ENCODE assay signal across 9 cellular contexts in genomic region chr10:123139521-123140163, GRCh38. TPM values are rescaled to one million over a fixed set of nuclear protein-coding genes. Genes with fewer than 3 reads are reported as not detected.
A peak's percentile ranks its signal among the peaks of the same experiment; 100 is the strongest.
DNase-seq lines count a peak whose midpoint lies in the region; ATAC-seq, FAIRE-seq and TF ChIP-seq lines count a peak whose summit lies in the region.
"Had no signal": no experiment of that assay in that cellular context is flagged by ENCODE, and none has a peak within 500 bp of the region (broad histone marks: within the 10 kb centered on the region; RNA-seq: fewer than 3 reads in every experiment).

No MANE protein-coding gene starts in this region.

- SMC1A ChIA-PET in GM12878 (lab: Charles Lee; ENCODE audit: uncharacterized antibody, unreplicated experiment), result interaction anchor here (0.7 to 1.9 kb wide), 4 partner anchors 96 to 418 kb away, joined by 3 to 10 read pairs (median 4); no protein-coding TSS in a partner anchor

- no peak overlapping the region; the same call in 1 of the 2 replicates for H3K27ac ChIP-seq in GM12878 (ENCODE audit: control insufficient read depth, insufficient read depth)
- H3K27ac ChIP-seq in tibial nerve, result no peak overlapping the region

- peak; percentile 54 for FAIRE-seq in GM12878 (lab: Jason Lieb, UNC)

- H3K79me2 ChIP-seq in GM12878 (ENCODE audit: control insufficient read depth, insufficient read depth, low read length), result peaks cover 31% of the 10 kb centered on the region

- ATAC-seq in GM12878, result peak; percentile 6; the same call in 1 of the 3 replicates
- no peak for ATAC-seq in natural killer cell

- intact Hi-C loops in GM12878 (cut with micrococcal nuclease; ENCODE audit: unreplicated experiment), result no loop called here
- intact Hi-C loops in natural killer cell (cut with micrococcal nuclease), result loop anchor here (10.0 kb wide), 1 partner anchor 825 kb away; no protein-coding TSS in a partner anchor

- no peak overlapping the region for H3K27ac Mint-ChIP-seq in natural killer cell

- peak overlapping the region; percentile 29 for H3K4me3 Mint-ChIP-seq in natural killer cell

- peaks cover 9 to 12% of the 10 kb centered on the region in 2 donors for H3K4me1 Mint-ChIP-seq in natural killer cell

- TF ChIP-seq CTCF in GM12878 (IDR thresholded peaks at IDR 0.05 in 2 of 3, conservative IDR thresholded peaks at IDR 0.05 in 1 of 3; ENCODE audit: control insufficient read depth in 2 of 3, extremely low read depth in 1 of 3, insufficient read depth in 1 of 3, low read depth in 3 of 3, low read length in 3 of 3), result no peak
- TF ChIP-seq CTCF in natural killer cell (IDR thresholded peaks at IDR 0.05), result no peak
- no peak for TF ChIP-seq CTCF in tibial nerve (IDR thresholded peaks at IDR 0.05)

- no peaks in the 10 kb centered on the region for H3K9me3 Mint-ChIP-seq in natural killer cell

- H3K9ac ChIP-seq in GM12878 (ENCODE audit: control insufficient read depth, insufficient read depth, low read length), result peak overlapping the region; percentile 41

- peak overlapping the region; percentile 95 for H3K4me2 ChIP-seq in GM12878 (ENCODE audit: control insufficient read depth, insufficient read depth)

- H3K9me3 ChIP-seq in GM12878 (replicated peaks; ENCODE audit: control insufficient read depth, insufficient read depth, low read length) (no peaks in the 10 kb centered on the region; the same call in 1 of the 3 replicates), tibial nerve (no peaks in the 10 kb centered on the region)

- CTCF ChIA-PET in GM12878 (lab: Yijun Ruan, JAX), result interaction anchor here (0.6 to 3.4 kb wide), 7 partner anchors 14 to 423 kb away, joined by 3 to 16 read pairs (median 4); partner anchors contain the start of gene BUB3

- 32% methylated on average over 32 of the region's 32 CpGs for WGBS in GM12878 (ENCODE audit: insufficient coverage, insufficient replicate concordance, low lambda C conversion rate, missing lambda C conversion rate)
- 5 to 6% methylated on average over 32 of the region's 32 CpGs for WGBS in tibial nerve, 2 donors

- RAD21 ChIA-PET in GM12878 (lab: Charles Lee; ENCODE audit: unreplicated experiment), result interaction anchor here (0.6 to 1.5 kb wide), 3 partner anchors 214 to 419 kb away, joined by 4 to 7 read pairs (median 5); no protein-coding TSS in a partner anchor

- no peak overlapping the region for H2AFZ ChIP-seq in GM12878 (ENCODE audit: control insufficient read depth, low read depth, low read length)

- no peaks in the 10 kb centered on the region for H3K36me3 ChIP-seq in GM12878 (ENCODE audit: control insufficient read depth in 2 of 2, insufficient read depth in 2 of 2, low read length in 1 of 2)
- no peaks in the 10 kb centered on the region for H3K36me3 ChIP-seq in tibial nerve

- H3K4me3 ChIP-seq in GM12878 (peak overlapping the region; percentile 61), tibial nerve (no peak overlapping the region)

- H3K27me3 Mint-ChIP-seq in natural killer cell (ENCODE audit: low read depth in 2 of 2), result peaks cover 66 to 75% of the 10 kb centered on the region in 2 donors

- no TSS peak for BruUV-seq in GM12878 (replicated peaks; lab: Mats Ljungman, UMichigan)

- in situ Hi-C loops in GM12878 (cut with MboI), result no loop called here

- H3K27me3 ChIP-seq in GM12878 (replicated peaks in 1 of 2; ENCODE audit: control insufficient read depth in 2 of 2, insufficient read depth in 2 of 2, low read length in 1 of 2), result peaks cover 20 to 21% of the 10 kb centered on the region in 2 experiments; a peak in 3 of 4 replicates
- peaks cover 8 to 99% of the 10 kb centered on the region in 2 donors for H3K27me3 ChIP-seq in tibial nerve

- TF ChIP-seq EP300 in GM12878 (IDR thresholded peaks at IDR 0.05; ENCODE audit: borderline replicate concordance in 1 of 2, control insufficient read depth in 1 of 2, low read depth in 2 of 2, low read length in 2 of 2) (no peak), tibial nerve (IDR thresholded peaks at IDR 0.05) (no peak)

- no peak for TF ChIP-seq RAD21 in GM12878 (IDR thresholded peaks at IDR 0.05; ENCODE audit: insufficient read depth, low read depth, low read length)

- DNase-seq in ELF-1 (ENCODE audit: low read depth, low spot score) (peak; percentile 83), LoVo (ENCODE audit: low spot score) (peak; percentile 79), GM12878 (ENCODE audit: low read depth, low spot score) (no peak), natural killer cell (no peak), D341Med (ENCODE audit: low spot score) (no peak), inferior parietal cortex (ENCODE audit: extremely low spot score) (no peak), tibial nerve (ENCODE audit: low spot score in 2 of 2) (no peak)
- DNase-seq in activated effector memory CD4-positive, alpha-beta T cell treated with Interleukin-2 at 50 U/mL for 16 hours, result no peak
- DNase-seq: NCI-H524 treated with DMSO at 0.1 percent for 48 hours had no signal

- POLR2A ChIA-PET in GM12878 (lab: Charles Lee), result no interaction called here

- H3K36me3 Mint-ChIP-seq in natural killer cell, result no peaks in the 10 kb centered on the region

- H4K20me1 ChIP-seq in GM12878 (ENCODE audit: control insufficient read depth, insufficient read depth), result no peaks in the 10 kb centered on the region

- TF ChIP-seq POLR2A in GM12878 (IDR thresholded peaks at IDR 0.05; ENCODE audit: low read depth, low read length), result 0 out of 2 replicates have a peak, but pooled peaks have one; percentile 23
- TF ChIP-seq POLR2A in tibial nerve (IDR thresholded peaks at IDR 0.05), result no peak

- H3K4me1 ChIP-seq in GM12878 (ENCODE audit: control insufficient read depth, insufficient read depth, low read length) (peaks cover 4% of the 10 kb centered on the region; the same call in 1 of the 2 replicates), tibial nerve (peaks cover 0 to 76% (median 39%) of the 10 kb centered on the region in 4 donors)

TF ChIP-seq in GM12878, 131 proteins besides CTCF, POLR2A, EP300 and RAD21 (continues in another document):
- TF ChIP-seq MYB (IDR thresholded peaks at IDR 0.05; ENCODE audit: borderline replicate concordance, low read depth, low read length), result no peak
- TF ChIP-seq SRF (IDR thresholded peaks at IDR 0.05; ENCODE audit: low read depth in 2 of 2, low read length in 2 of 2), result no peak

RNA-seq across cellular contexts. Expression of gene HMX3, which starts 3.9 kb away (rescaled TPM):
- total RNA-seq in GM12878 (2013; cell fraction: nucleolus; rRNA removed), result 8.9 and 12.1 TPM in 2 replicates
- total RNA-seq in GM12878 (2014; rRNA removed), result 29.6 and 32.8 TPM in 2 replicates
- total RNA-seq in GM12878 (2014; rRNA removed; fragmentation: Illumina TruSeq; extraction: Trizol), result 3.5 and 4.8 TPM in 2 replicates
- total RNA-seq in GM12878 (2021), result 54.6 and 60.5 TPM in 2 replicates
- 2.1 TPM for polyA plus RNA-seq in GM12878 (2011; ENCODE audit: low read depth)
- polyA plus RNA-seq in GM12878 (2011; rRNA removed), result 0.19 and 0.65 TPM in 2 replicates
- 1.3 and 2.9 TPM in 2 replicates for polyA plus RNA-seq in GM12878 (2011; cell fraction: cytosol; rRNA removed)
- polyA plus RNA-seq in GM12878 (2011; cell fraction: nucleus; rRNA removed), result 1.4 and 3.6 TPM in 2 replicates
- polyA plus RNA-seq in GM12878 (2012), result 8.8 and 9.0 TPM in 2 replicates
- 0.27 and 0.63 TPM in 2 replicates for polyA plus RNA-seq in GM12878 (2014; fragmentation: Illumina TruSeq; extraction: Trizol)
- not detected for polyA plus RNA-seq in GM12878 (2014; fragmentation: Nextera tagmentation; extraction: Ambion mirVana)
- 34.3 and 38.6 TPM in 2 replicates for polyA plus RNA-seq in GM12878 (2014; rRNA removed)
- polyA plus RNA-seq in GM12878 (2016; fragmentation: Nextera tagmentation; extraction: Ambion mirVana), result 10 to 100 TPM; 14.0 to 16.6 TPM
- polyA minus RNA-seq in GM12878 (2011; rRNA and poly(A)+ RNA removed), result 0.29 and 1.0 TPM in 2 replicates
- polyA minus RNA-seq in GM12878 (2011; cell fraction: cytosol; rRNA and poly(A)+ RNA removed), result 3.2 and 4.4 TPM in 2 replicates
- 1.3 and 1.7 TPM in 2 replicates for polyA minus RNA-seq in GM12878 (2011; cell fraction: nucleus; rRNA and poly(A)+ RNA removed)
- total RNA-seq in natural killer cell, result under 1 TPM in 1 of 3 donors, not detected in 2; 0.33 TPM
- total RNA-seq in tibial nerve, result not detected

RNA-seq across cellular contexts. Expression of gene HMX2, which starts 8.3 kb away (rescaled TPM):
- 0.86 and 1.1 TPM in 2 replicates for total RNA-seq in GM12878 (2013; cell fraction: nucleolus; rRNA removed)
- 12.0 and 16.8 TPM in 2 replicates for total RNA-seq in GM12878 (2014; rRNA removed)
- total RNA-seq in GM12878 (2014; rRNA removed; fragmentation: Illumina TruSeq; extraction: Trizol), result 3.1 and 4.5 TPM in 2 replicates
- total RNA-seq in GM12878 (2021), result 19.8 and 22.0 TPM in 2 replicates
- polyA plus RNA-seq in GM12878 (2011; ENCODE audit: low read depth), result 0.47 TPM
- not detected in 2 replicates for polyA plus RNA-seq in GM12878 (2011; rRNA removed)
- 0.08 and 0.10 TPM in 2 replicates for polyA plus RNA-seq in GM12878 (2011; cell fraction: cytosol; rRNA removed)
- polyA plus RNA-seq in GM12878 (2011; cell fraction: nucleus; rRNA removed), result 0.10 and 0.15 TPM in 2 replicates
- polyA plus RNA-seq in GM12878 (2012), result 3.6 and 5.8 TPM in 2 replicates
- 2.8 and 2.9 TPM in 2 replicates for polyA plus RNA-seq in GM12878 (2014; fragmentation: Illumina TruSeq; extraction: Trizol)
- polyA plus RNA-seq in GM12878 (2014; fragmentation: Nextera tagmentation; extraction: Ambion mirVana), result 1 to 10 TPM; 1.4 to 3.0 TPM
- 23.6 and 26.4 TPM in 2 replicates for polyA plus RNA-seq in GM12878 (2014; rRNA removed)
- polyA plus RNA-seq in GM12878 (2016; fragmentation: Nextera tagmentation; extraction: Ambion mirVana), result 10 to 100 TPM; 30.6 to 31.3 TPM
- 0.15 TPM in 1 of 2 replicates, not detected in the other for polyA minus RNA-seq in GM12878 (2011; rRNA and poly(A)+ RNA removed)
- not detected in 2 replicates for polyA minus RNA-seq in GM12878 (2011; cell fraction: cytosol; rRNA and poly(A)+ RNA removed)
- not detected in 2 replicates for polyA minus RNA-seq in GM12878 (2011; cell fraction: nucleus; rRNA and poly(A)+ RNA removed)
- total RNA-seq in natural killer cell, result not detected
- not detected for total RNA-seq in tibial nerve

RNA-seq across cellular contexts. Expression of gene BUB3, which starts 14.6 kb away (rescaled TPM):
- total RNA-seq in GM12878 (2013; cell fraction: nucleolus; rRNA removed), result 259 and 269 TPM in 2 replicates
- total RNA-seq in GM12878 (2014; rRNA removed), result 471 and 555 TPM in 2 replicates
- total RNA-seq in GM12878 (2014; rRNA removed; fragmentation: Illumina TruSeq; extraction: Trizol), result 248 and 262 TPM in 2 replicates
- total RNA-seq in GM12878 (2021), result 252 and 260 TPM in 2 replicates
- polyA plus RNA-seq in GM12878 (2011; ENCODE audit: low read depth), result 91.1 TPM
- 312 and 334 TPM in 2 replicates for polyA plus RNA-seq in GM12878 (2011; rRNA removed)
- 276 and 371 TPM in 2 replicates for polyA plus RNA-seq in GM12878 (2011; cell fraction: cytosol; rRNA removed)
- 512 and 524 TPM in 2 replicates for polyA plus RNA-seq in GM12878 (2011; cell fraction: nucleus; rRNA removed)
- 164 and 233 TPM in 2 replicates for polyA plus RNA-seq in GM12878 (2012)
- 228 and 312 TPM in 2 replicates for polyA plus RNA-seq in GM12878 (2014; fragmentation: Illumina TruSeq; extraction: Trizol)
- 1,000 to 10,000 TPM in 1 of 2 experiments, 100 to 1,000 TPM in 1; 648 to 1,126 TPM for polyA plus RNA-seq in GM12878 (2014; fragmentation: Nextera tagmentation; extraction: Ambion mirVana)
- 395 and 513 TPM in 2 replicates for polyA plus RNA-seq in GM12878 (2014; rRNA removed)
- polyA plus RNA-seq in GM12878 (2016; fragmentation: Nextera tagmentation; extraction: Ambion mirVana), result 100 to 1,000 TPM; 487 to 530 TPM
- 402 and 493 TPM in 2 replicates for polyA minus RNA-seq in GM12878 (2011; rRNA and poly(A)+ RNA removed)
- 129 and 154 TPM in 2 replicates for polyA minus RNA-seq in GM12878 (2011; cell fraction: cytosol; rRNA and poly(A)+ RNA removed)
- 259 and 337 TPM in 2 replicates for polyA minus RNA-seq in GM12878 (2011; cell fraction: nucleus; rRNA and poly(A)+ RNA removed)
- total RNA-seq in natural killer cell, result 100 to 1,000 TPM; 122 to 145 (median 125) TPM
- total RNA-seq in tibial nerve, result 100 to 1,000 TPM in 1 of 4 donors, 10 to 100 TPM in 3; 68.1 to 100 (median 73.4) TPM

Comparison
In these comparisons a context has a peak if more than half of its experiments do, and no peak if none do; other contexts are left out.
1. DNase-seq: peak in ELF-1 (single experiment) and LoVo (single experiment); none in GM12878 (single experiment), natural killer cell (single experiment), D341Med (single experiment), inferior parietal cortex (single experiment), tibial nerve (0 of 2) and activated effector memory CD4-positive, alpha-beta T cell treated with Interleukin-2 at 50 U/mL for 16 hours (single experiment).